ENCODE assay signal across 8 cellular contexts in the genomic region with DNA sequence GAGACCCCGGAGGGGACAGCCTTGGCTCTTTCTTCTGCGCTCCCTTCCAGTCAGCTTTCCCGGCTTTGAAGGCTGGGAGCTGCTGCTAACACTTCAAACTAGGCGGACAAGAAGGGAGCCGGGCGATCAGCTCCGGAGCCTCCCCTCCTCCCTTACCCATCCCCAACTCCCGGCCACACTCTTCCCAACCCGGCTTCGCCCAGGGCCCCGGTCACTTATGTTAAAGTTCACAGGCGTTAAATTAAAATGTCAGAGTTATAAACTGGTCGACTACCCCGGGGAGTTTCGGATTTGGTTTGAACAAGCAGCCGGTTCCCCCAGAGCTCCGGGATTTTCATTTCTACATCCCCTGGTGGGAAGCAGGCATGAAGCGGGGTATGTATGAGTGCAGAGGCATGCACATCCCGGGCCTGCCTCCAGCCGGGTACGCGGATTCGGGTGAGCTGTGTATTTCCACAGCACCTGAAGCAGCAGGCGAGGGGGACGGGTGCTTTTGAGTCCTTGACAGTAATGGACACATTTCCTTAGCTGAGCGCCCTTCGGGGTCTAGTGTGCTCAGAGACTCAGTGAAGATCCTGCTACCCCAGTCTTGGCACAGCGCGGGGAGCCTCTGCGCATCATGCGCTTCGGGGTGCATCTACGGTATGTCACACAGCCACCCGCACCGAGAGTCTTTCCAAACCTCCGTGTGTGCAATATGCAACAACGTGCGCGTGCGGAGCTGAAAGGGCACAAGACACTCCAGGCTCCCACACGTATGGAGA. TPM values are rescaled to one million over a fixed set of nuclear protein-coding genes. Genes with fewer than 3 reads are reported as not detected.
DNase-seq lines count a peak whose midpoint lies in the region; ATAC-seq and TF ChIP-seq lines count a peak whose summit lies in the region.

No MANE protein-coding gene starts in this region.

- H3K9me3 Mint-ChIP-seq in dendritic cell treated with granulocyte-macrophage colony-stimulating factor and Interleukin-4, amounts not matched to agents 40 ng/mL and 50 ng/mL, for 4 days: no peaks in the 10 kb centered on the region
- no peaks in the 10 kb centered on the region for H3K9me3 Mint-ChIP-seq in Caco-2 (ENCODE audit: unreplicated experiment)

- H3K9me3 ChIP-seq in right lobe of liver (no peaks in the 10 kb centered on the region), subcutaneous abdominal adipose tissue (ENCODE audit: control insufficient read depth in 5 of 5, low read length in 5 of 5) (no peaks in the 10 kb centered on the region), Caco-2 (no peaks in the 10 kb centered on the region)

- H3K4me3 ChIP-seq in right lobe of liver (peak overlapping the region; percentile 22 to 53 (median 44)), subcutaneous abdominal adipose tissue (ENCODE audit: low read depth in 1 of 5, low read length in 5 of 5) (peak overlapping the region; percentile 54 to 83 (median 73)), Caco-2 (ENCODE audit: low read depth, low read length) (no peak overlapping the region)

- BruUV-seq in Caco-2 (replicated peaks; lab: Mats Ljungman, UMichigan): no TSS peak

- WGBS in right lobe of liver (ENCODE audit: insufficient coverage, low coverage, low lambda C conversion rate, missing lambda C conversion rate): 2% methylated on average over 18 of the region's 41 CpGs

- peak in 3 of 4 donors; percentile 19 to 26 (median 23) for ATAC-seq in right lobe of liver

- CTCF ChIA-PET in Caco-2 (lab: Charles Lee): no interaction called here

- H3K4me1 ChIP-seq in right lobe of liver (peaks cover 0 to 13% (median 0%) of the 10 kb centered on the region in 4 donors), subcutaneous abdominal adipose tissue (ENCODE audit: control insufficient read depth in 5 of 5, insufficient read depth in 5 of 5, low read length in 5 of 5) (peaks cover 0 to 31% (median 30%) of the 10 kb centered on the region in 5 donors), Caco-2 (no peaks in the 10 kb centered on the region)

- H3K27ac ChIP-seq in right lobe of liver (peak overlapping the region in 1 of 3 donors; percentile 47), subcutaneous abdominal adipose tissue (ENCODE audit: low read depth, low read length) (peak overlapping the region; percentile 54)

- TF ChIP-seq CTCF in right lobe of liver (IDR thresholded peaks at IDR 0.05) (no peak), Caco-2 (IDR thresholded peaks at IDR 0.05; ENCODE audit: insufficient read depth in 1 of 2, low read depth in 1 of 2, low read length in 1 of 2, severe bottlenecking in 1 of 2, unreplicated experiment in 1 of 2) (no peak)

- H3K9ac ChIP-seq in subcutaneous abdominal adipose tissue (ENCODE audit: low read length in 5 of 5): peak overlapping the region in 3 of 5 donors; percentile 11 to 28 (median 18)

- peak; percentile 40 for DNase-seq in SKM-1 treated with dmso at 0.1 percent for 144 hours (lab: John Stamatoyannopoulos, UW; ENCODE audit: unreplicated experiment)
- DNase-seq in SKM-1 (lab: John Stamatoyannopoulos, UW; ENCODE audit: unreplicated experiment): no peak
- peak in 2 of 3 donors; percentile 29 to 56 for DNase-seq in right lobe of liver
- no peak for DNase-seq in NCI-H446 treated with DMSO at 0.1 percent for 48 hours (lab: John Stamatoyannopoulos, UW)
- DNase-seq in Caco-2: no peak
- no peak for DNase-seq in NCI-H2171 treated with DMSO at 0.1 percent for 48 hours (lab: John Stamatoyannopoulos, UW)

- TF ChIP-seq POLR2A in right lobe of liver (IDR thresholded peaks at IDR 0.05): no peak

- no peaks in the 10 kb centered on the region for H3K36me3 Mint-ChIP-seq in dendritic cell treated with granulocyte-macrophage colony-stimulating factor and Interleukin-4, amounts not matched to agents 40 ng/mL and 50 ng/mL, for 4 days (ENCODE audit: low read depth)
- no peaks in the 10 kb centered on the region for H3K36me3 Mint-ChIP-seq in Caco-2 (ENCODE audit: insufficient read depth, unreplicated experiment)

- no peak overlapping the region for H3K27ac Mint-ChIP-seq in dendritic cell treated with granulocyte-macrophage colony-stimulating factor and Interleukin-4, amounts not matched to agents 40 ng/mL and 50 ng/mL, for 4 days
- no peak overlapping the region for H3K27ac Mint-ChIP-seq in Caco-2 (ENCODE audit: unreplicated experiment)

- H3K4me3 Mint-ChIP-seq in dendritic cell treated with granulocyte-macrophage colony-stimulating factor and Interleukin-4, amounts not matched to agents 40 ng/mL and 50 ng/mL, for 4 days: peak overlapping the region; percentile 52
- no peak overlapping the region for H3K4me3 Mint-ChIP-seq in Caco-2 (ENCODE audit: unreplicated experiment)

- POLR2A ChIA-PET in Caco-2 (lab: Charles Lee): no interaction called here

- H3K27me3 Mint-ChIP-seq in dendritic cell treated with granulocyte-macrophage colony-stimulating factor and Interleukin-4, amounts not matched to agents 40 ng/mL and 50 ng/mL, for 4 days: peaks cover 52% of the 10 kb centered on the region
- H3K27me3 Mint-ChIP-seq in Caco-2 (ENCODE audit: insufficient read depth, unreplicated experiment): no peaks in the 10 kb centered on the region

- intact Hi-C loops in dendritic cell treated with granulocyte-macrophage colony-stimulating factor and Interleukin-4, amounts not matched to agents 40 ng/mL and 50 ng/mL, for 4 days (cut with micrococcal nuclease): no loop called here
- intact Hi-C loops in right lobe of liver (cut with DNase I) (no loop called here), Caco-2 (cut with micrococcal nuclease; ENCODE audit: unreplicated experiment) (no loop called here)

- H3K36me3 ChIP-seq in right lobe of liver (no peaks in the 10 kb centered on the region), subcutaneous abdominal adipose tissue (ENCODE audit: control insufficient read depth in 5 of 5, insufficient read depth in 5 of 5, low read length in 5 of 5) (no peaks in the 10 kb centered on the region), Caco-2 (ENCODE audit: control insufficient read depth, insufficient read depth, low read length) (no peaks in the 10 kb centered on the region)

- H3K27me3 ChIP-seq in right lobe of liver: peaks cover 0 to 10% of the 10 kb centered on the region in 2 donors
- peaks cover 3 to 28% (median 12%) of the 10 kb centered on the region in 5 donors for H3K27me3 ChIP-seq in subcutaneous abdominal adipose tissue (ENCODE audit: control insufficient read depth in 5 of 5, insufficient read depth in 4 of 5, low read length in 5 of 5)
- H3K27me3 ChIP-seq in Caco-2 (replicated peaks; ENCODE audit: control insufficient read depth, insufficient read depth, low read length): no peaks in the 10 kb centered on the region

- H3K4me1 Mint-ChIP-seq in dendritic cell treated with granulocyte-macrophage colony-stimulating factor and Interleukin-4, amounts not matched to agents 40 ng/mL and 50 ng/mL, for 4 days (ENCODE audit: low read depth): peaks cover 29% of the 10 kb centered on the region
- no peaks in the 10 kb centered on the region for H3K4me1 Mint-ChIP-seq in Caco-2 (ENCODE audit: low read depth, unreplicated experiment)

RNA-seq across cellular contexts. Expression of a gene that starts 0.9 kb away (rescaled TPM):
- total RNA-seq in right lobe of liver (under 1 TPM; 0.50 to 0.71 (median 0.63) TPM), Caco-2 (2022) (not detected in 2 replicates)

Comparison
In these comparisons a context has a peak if more than half of its experiments do, and no peak if none do; other contexts are left out.
1. DNase-seq: peak in SKM-1 treated with dmso at 0.1 percent for 144 hours (single experiment) and right lobe of liver (2 of 3); none in SKM-1 (single experiment), NCI-H446 treated with DMSO at 0.1 percent for 48 hours (single experiment), Caco-2 (0 of 2) and NCI-H2171 treated with DMSO at 0.1 percent for 48 hours (single experiment).